ENCODE assay signal across 1 cellular context in genomic region chr18:35030234-35030989, GRCh38.
TF ChIP-seq lines count a peak whose summit lies in the region.

No MANE protein-coding gene starts in this region.

TF ChIP-seq in IMR-90, 13 proteins besides CTCF, POLR2A, EP300 and RAD21 (continued from another document):
- TF ChIP-seq ELK1 (IDR thresholded peaks at IDR 0.05; ENCODE audit: borderline replicate concordance, low read depth, low read length) (no peak), NFE2L2 (IDR thresholded peaks at IDR 0.05; ENCODE audit: low read depth, low read length) (no peak)
